In genomic region chr6:7566031-7566556, GRCh38 we compare ENCODE assay signal across 16 cellular contexts. TPM values are rescaled to one million over a fixed set of nuclear protein-coding genes. Genes with fewer than 3 reads are reported as not detected.
DNase-seq lines count a peak whose midpoint lies in the region; ATAC-seq and TF ChIP-seq lines count a peak whose summit lies in the region.
"Had no signal": no experiment of that assay in that cellular context is flagged by ENCODE, and none has a peak within 500 bp of the region (broad histone marks: within the 10 kb centered on the region; RNA-seq: fewer than 3 reads in every experiment).

No MANE protein-coding gene starts in this region.

- intact Hi-C loops in CD4-positive, alpha-beta memory T cell (cut with micrococcal nuclease), result no loop called here

- H3K27ac Mint-ChIP-seq in glutamatergic neuron (ENCODE audit: unreplicated experiment), result no peak overlapping the region
- H3K27ac Mint-ChIP-seq in CD4-positive, alpha-beta memory T cell, result no peak overlapping the region

- peaks cover 2% of the 10 kb centered on the region for H3K27me3 Mint-ChIP-seq in glutamatergic neuron (ENCODE audit: unreplicated experiment)
- H3K27me3 Mint-ChIP-seq in CD4-positive, alpha-beta memory T cell, result peaks cover 33 to 34% of the 10 kb centered on the region in 2 donors

- ATAC-seq in HG03354 (IDR thresholded peaks at IDR 0.05; ENCODE audit: poor library complexity, severe bottlenecking, unreplicated experiment), result no peak
- ATAC-seq: Panc1 had no signal

- peaks cover 34% of the 10 kb centered on the region for H3K4me1 ChIP-seq in adipocyte (ENCODE audit: control insufficient read depth, insufficient read depth, low read length)
- no peaks in the 10 kb centered on the region for H3K4me1 ChIP-seq in CD4-positive, alpha-beta memory T cell (ENCODE audit: insufficient read depth, low read length)
- H3K4me1 ChIP-seq: HAP-1, SJCRH30 had no signal

- H3K9me3 ChIP-seq in adipocyte (ENCODE audit: control insufficient read depth, low read length), result no peaks in the 10 kb centered on the region
- no peaks in the 10 kb centered on the region for H3K9me3 ChIP-seq in CD4-positive, alpha-beta memory T cell (ENCODE audit: control insufficient read depth in 1 of 2, low read length in 2 of 2)
- H3K9me3 ChIP-seq: HAP-1, SJCRH30 had no signal

- H3K27ac ChIP-seq in CD4-positive, alpha-beta memory T cell (ENCODE audit: low read depth, low read length), result no peak overlapping the region
- H3K27ac ChIP-seq: SJCRH30 had no signal

- TF ChIP-seq CTCF in glutamatergic neuron (IDR thresholded peaks at IDR 0.05; ENCODE audit: partially characterized antibody, unreplicated experiment) (no peak), GM10266 (IDR thresholded peaks at IDR 0.05; ENCODE audit: control insufficient read depth, insufficient read depth, low read depth, missing control alignments) (no peak)

- CTCF ChIA-PET in CD4-positive, alpha-beta memory T cell (lab: Charles Lee; ENCODE audit: partially characterized antibody), result no interaction called here

- H3K4me1 Mint-ChIP-seq in glutamatergic neuron (ENCODE audit: low read depth, unreplicated experiment), result no peaks in the 10 kb centered on the region
- no peaks in the 10 kb centered on the region for H3K4me1 Mint-ChIP-seq in CD4-positive, alpha-beta memory T cell

- no peak overlapping the region for H3K4me3 ChIP-seq in adipocyte (ENCODE audit: low read length)
- H3K4me3 ChIP-seq in CD4-positive, alpha-beta memory T cell (ENCODE audit: low read length in 2 of 2), result no peak overlapping the region
- H3K4me3 ChIP-seq: HAP-1, SJCRH30 had no signal

- H3K9me3 Mint-ChIP-seq in glutamatergic neuron (ENCODE audit: unreplicated experiment), result no peaks in the 10 kb centered on the region
- H3K9me3 Mint-ChIP-seq in CD4-positive, alpha-beta memory T cell, result no peaks in the 10 kb centered on the region

- H3K27me3 ChIP-seq in adipocyte (replicated peaks; ENCODE audit: control insufficient read depth, insufficient read depth, low read length), result no peaks in the 10 kb centered on the region
- no peaks in the 10 kb centered on the region for H3K27me3 ChIP-seq in CD4-positive, alpha-beta memory T cell (ENCODE audit: insufficient read depth, low read length)
- H3K27me3 ChIP-seq: SJCRH30 had no signal

- DNase-seq in EH (ENCODE audit: low read depth), result peak; percentile 32
- peak; percentile 47 for DNase-seq in adipocyte (ENCODE audit: low read depth)
- DNase-seq in fibroblast of peridontal ligament (ENCODE audit: extremely low read depth), result peak; percentile 69
- DNase-seq in glutamatergic neuron, result no peak
- no peak for DNase-seq in GM10266 (ENCODE audit: extremely low spot score)
- DNase-seq in CD4-positive, alpha-beta memory T cell, result no peak
- DNase-seq: C1 segment of cervical spinal cord, DMS79 treated with DMSO at 0.1 percent for 48 hours, Kasumi-1, NCI-H1092 treated with DMSO at 0.1 percent for 48 hours, NCI-H2081, NCI-H446 treated with DMSO at 0.1 percent for 48 hours, SJCRH30 had no signal

- POLR2A ChIA-PET in CD4-positive, alpha-beta memory T cell (lab: Charles Lee; ENCODE audit: partially characterized antibody), result no interaction called here

- peaks cover 21% of the 10 kb centered on the region for H3K36me3 ChIP-seq in adipocyte (ENCODE audit: control insufficient read depth, insufficient read depth, low read length, severe bottlenecking)
- H3K36me3 ChIP-seq in CD4-positive, alpha-beta memory T cell (ENCODE audit: insufficient read depth, low read length), result no peaks in the 10 kb centered on the region
- H3K36me3 ChIP-seq: SJCRH30 had no signal

- no peak overlapping the region for H3K4me3 Mint-ChIP-seq in glutamatergic neuron (ENCODE audit: unreplicated experiment)
- H3K4me3 Mint-ChIP-seq in CD4-positive, alpha-beta memory T cell, result no peak overlapping the region

- H3K36me3 Mint-ChIP-seq in glutamatergic neuron (ENCODE audit: unreplicated experiment), result no peaks in the 10 kb centered on the region
- H3K36me3 Mint-ChIP-seq in CD4-positive, alpha-beta memory T cell, result no peaks in the 10 kb centered on the region

- peak overlapping the region; percentile 17 for H3K9ac ChIP-seq in adipocyte (ENCODE audit: low read length)

RNA-seq across cellular contexts. Expression of gene SNRNP48, which starts 23.9 kb away (rescaled TPM):
- total RNA-seq in glutamatergic neuron (ENCODE audit: unreplicated experiment), result 9.5 TPM
- total RNA-seq in CD4-positive, alpha-beta memory T cell, result 10 to 100 TPM; 24.0 to 24.4 TPM
- polyA plus RNA-seq in CD4-positive, alpha-beta memory T cell, result 10 to 100 TPM in 1 of 2 donors, 1 to 10 TPM in 1; 5.4 to 11.1 TPM

RNA-seq across cellular contexts. Expression of gene DSP, which starts 24.6 kb away (rescaled TPM):
- total RNA-seq in glutamatergic neuron (ENCODE audit: unreplicated experiment), result 8.9 TPM
- total RNA-seq in CD4-positive, alpha-beta memory T cell, result not detected
- not detected for polyA plus RNA-seq in CD4-positive, alpha-beta memory T cell
- total RNA-seq: SJCRH30 had no signal

Comparison
In these comparisons a context has a peak if more than half of its experiments do, and no peak if none do; other contexts are left out.
1. DNase-seq: peak in EH (single experiment), adipocyte (single experiment) and fibroblast of peridontal ligament (single experiment); none in glutamatergic neuron (single experiment), GM10266 (single experiment) and CD4-positive, alpha-beta memory T cell (0 of 5).